ENCODE assay signal across 8 cellular contexts in the genomic region with DNA sequence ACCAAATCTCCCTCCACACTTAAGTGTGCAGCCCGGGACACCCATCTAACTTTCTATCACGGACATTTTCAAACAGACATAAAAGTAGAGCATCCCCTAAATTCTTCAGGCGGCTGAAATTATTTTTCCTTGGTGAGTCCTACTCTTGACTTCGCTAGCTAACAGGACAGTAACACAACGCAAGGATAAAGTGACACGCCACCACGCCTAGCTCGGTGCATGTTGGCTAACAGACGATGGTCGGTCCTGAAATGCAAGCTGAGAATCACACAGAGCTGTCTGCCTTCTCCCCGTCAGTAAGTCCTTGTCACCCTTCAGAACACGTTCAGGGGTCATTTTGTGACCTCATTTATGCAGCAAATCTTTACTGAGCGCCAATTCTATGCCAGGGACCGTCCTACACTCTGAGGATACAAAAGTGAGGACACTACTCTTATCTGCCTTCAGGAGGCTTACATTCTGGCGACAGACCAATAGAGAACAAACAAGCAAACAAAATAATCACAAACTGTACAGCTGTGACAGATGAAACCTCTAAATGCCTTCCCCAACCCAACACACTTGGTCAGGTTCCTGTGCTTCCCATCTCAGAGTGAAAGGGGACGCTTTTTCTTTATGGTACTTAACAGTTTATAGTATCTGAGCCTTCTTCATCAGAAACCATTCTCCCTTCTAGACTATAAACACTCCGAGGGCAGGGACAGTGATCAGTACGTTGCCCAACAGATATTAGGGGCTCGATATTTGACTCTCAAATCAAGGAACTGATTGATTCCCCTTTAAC. TPM values are rescaled to one million over a fixed set of nuclear protein-coding genes. Genes with fewer than 3 reads are reported as not detected.
DNase-seq lines count a peak whose midpoint lies in the region; ATAC-seq and TF ChIP-seq lines count a peak whose summit lies in the region.

No MANE protein-coding gene starts in this region.

- peak overlapping the region; percentile 86 for H3K4me3 Mint-ChIP-seq in nephron progenitor cell

- TF ChIP-seq POLR2A in NB4 (IDR thresholded peaks at IDR 0.05; ENCODE audit: extremely low read depth, insufficient read length): no peak

- peaks cover 18% of the 10 kb centered on the region for H3K36me3 ChIP-seq in BLaER1
- H3K36me3 ChIP-seq in effector memory CD4-positive, alpha-beta T cell (ENCODE audit: control insufficient read depth, insufficient read depth, low read length): no peaks in the 10 kb centered on the region

- H4K20me1 ChIP-seq in BLaER1: peaks cover 15% of the 10 kb centered on the region; the same call in 1 of the 2 replicates

- peaks cover 3% of the 10 kb centered on the region for H3K27me3 Mint-ChIP-seq in nephron progenitor cell (ENCODE audit: low read depth, poor library complexity)

- peak overlapping the region; percentile 89 for H3K4me2 ChIP-seq in BLaER1

- peaks cover 30% of the 10 kb centered on the region for H3K4me1 ChIP-seq in BLaER1
- H3K4me1 ChIP-seq in effector memory CD4-positive, alpha-beta T cell (ENCODE audit: control insufficient read depth, insufficient read depth, low read length, poor library complexity, severe bottlenecking): peaks cover 13% of the 10 kb centered on the region

- no peaks in the 10 kb centered on the region for H3K27me3 ChIP-seq in BLaER1
- H3K27me3 ChIP-seq in effector memory CD4-positive, alpha-beta T cell (replicated peaks; ENCODE audit: control insufficient read depth, insufficient read depth, low read length, poor library complexity, severe bottlenecking): no peaks in the 10 kb centered on the region

- ATAC-seq in GM18517 (IDR thresholded peaks at IDR 0.05; ENCODE audit: unreplicated experiment): no peak
- ATAC-seq in HG02852 (IDR thresholded peaks at IDR 0.05; ENCODE audit: unreplicated experiment): no peak

- no peaks in the 10 kb centered on the region for H3K9me3 Mint-ChIP-seq in nephron progenitor cell

- H3K27ac ChIP-seq in BLaER1: peak overlapping the region; percentile 88
- no peak overlapping the region for H3K27ac ChIP-seq in effector memory CD4-positive, alpha-beta T cell (ENCODE audit: insufficient read depth, low read length, poor library complexity, severe bottlenecking)

- no peaks in the 10 kb centered on the region for H3K9me3 ChIP-seq in BLaER1
- H3K9me3 ChIP-seq in effector memory CD4-positive, alpha-beta T cell (ENCODE audit: control insufficient read depth, low read length): no peaks in the 10 kb centered on the region

- TF ChIP-seq CTCF in NB4 (IDR thresholded peaks at IDR 0.05; ENCODE audit: low read depth, low read length) (no peak), nephron progenitor cell (IDR thresholded peaks at IDR 0.05) (no peak)

- H3K27ac Mint-ChIP-seq in nephron progenitor cell: no peak overlapping the region

- H3K36me3 Mint-ChIP-seq in nephron progenitor cell (ENCODE audit: low read depth): peaks cover 15% of the 10 kb centered on the region

- H3K4me3 ChIP-seq in BLaER1 (peak overlapping the region; percentile 95), NB4 (ENCODE audit: low read depth, low read length) (peak overlapping the region; percentile 67)
- H3K4me3 ChIP-seq in effector memory CD4-positive, alpha-beta T cell (ENCODE audit: insufficient read depth, low read depth, low read length, poor library complexity, severe bottlenecking): peak overlapping the region; percentile 97

- H3K9ac ChIP-seq in BLaER1: peak overlapping the region; percentile 96

- DNase-seq in NB4 (ENCODE audit: low read depth) (no peak), nephron progenitor cell (no peak), glomerular visceral epithelial cell (ENCODE audit: extremely low spot score) (no peak), mucosa of gallbladder (ENCODE audit: low spot score) (no peak)
- DNase-seq in effector memory CD4-positive, alpha-beta T cell: no peak

- H3K4me1 Mint-ChIP-seq in nephron progenitor cell: peaks cover 19% of the 10 kb centered on the region

RNA-seq across cellular contexts. Expression of a gene that starts 1.3 kb away (rescaled TPM):
- 25.9 TPM for total RNA-seq in mucosa of gallbladder

RNA-seq across cellular contexts. Expression of a gene that starts 39.5 kb away (rescaled TPM):
- total RNA-seq in mucosa of gallbladder: 25.5 TPM
